In the genomic region with DNA sequence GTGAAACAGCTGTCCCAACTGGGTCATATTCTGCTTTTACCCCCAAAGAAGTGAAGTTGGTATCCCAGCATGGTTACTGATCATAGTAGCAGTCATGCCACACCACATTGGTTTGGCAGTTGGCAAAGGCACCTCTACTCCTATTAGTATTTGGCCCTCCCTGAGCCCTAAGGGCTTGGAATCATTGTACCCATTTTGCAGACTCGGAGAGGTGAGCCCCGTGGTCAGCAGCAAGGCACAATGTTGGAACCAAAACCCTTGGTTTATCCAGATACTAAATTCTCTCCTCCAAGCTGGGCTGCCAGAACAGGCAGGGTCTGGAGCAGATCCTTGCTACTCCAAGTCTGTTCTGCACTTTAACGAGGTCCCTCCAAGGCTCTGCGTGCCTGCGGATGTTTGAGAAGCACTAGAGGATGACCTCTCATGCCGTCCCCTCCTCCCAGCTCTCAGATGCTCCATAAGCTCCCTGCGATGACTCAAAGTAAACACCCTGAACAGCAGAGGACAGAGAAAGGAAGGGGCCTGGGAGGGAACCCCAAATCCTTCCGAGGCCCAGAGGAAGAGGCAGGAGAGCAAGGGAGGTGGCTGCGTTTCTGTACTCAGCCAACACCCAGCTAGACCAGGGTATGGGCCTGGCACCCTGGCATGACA, we compare ENCODE assay signal across 33 cellular contexts.
DNase-seq lines count a peak whose midpoint lies in the region; ATAC-seq, FAIRE-seq and TF ChIP-seq lines count a peak whose summit lies in the region.
"Had no signal": no experiment of that assay in that cellular context is flagged by ENCODE, and none has a peak within 500 bp of the region (broad histone marks: within the 10 kb centered on the region; RNA-seq: fewer than 3 reads in every experiment).

No MANE protein-coding gene starts in this region.

- BruUV-seq in K562 (replicated peaks; lab: Mats Ljungman, UMichigan) = no TSS peak

- no peak overlapping the region for H3K9ac ChIP-seq in BLaER1
- H3K9ac ChIP-seq in K562 (ENCODE audit: insufficient read depth in 1 of 2, low read depth in 2 of 2, low read length in 2 of 2) = no peak overlapping the region
- H3K9ac ChIP-seq in mesendoderm (ENCODE audit: low read length) = no peak overlapping the region
- H3K9ac ChIP-seq: parathyroid adenoma had no signal

- FAIRE-seq in K562 (lab: Jason Lieb, UNC) = no peak
- FAIRE-seq: G401.6 had no signal

- TF ChIP-seq POLR2A in K562 (conservative IDR thresholded peaks at IDR 0.05) = no peak

- H3K4me3 ChIP-seq in BLaER1 (no peak overlapping the region), HEK293 (ENCODE audit: low read depth, low read length) (no peak overlapping the region), K562 (no peak overlapping the region), mesendoderm (ENCODE audit: low read length) (no peak overlapping the region)
- H3K4me3 ChIP-seq: breast epithelium, left ventricle myocardium inferior, Peyer's patch, SJCRH30 had no signal

- intact Hi-C loops in K562 (cut with micrococcal nuclease) = no loop called here

- CTCF ChIA-PET in HEK293 (lab: Yijun Ruan, JAX) = no interaction called here
- CTCF ChIA-PET in K562 (lab: Yijun Ruan, JAX; ENCODE audit: low intra/inter-chr PET ratio) = no interaction called here

- DNase-seq in K562 (ENCODE audit: extremely low read depth in 1 of 4, low spot score in 3 of 4) (no peak), mesendoderm (no peak), DMS 273 (lab: John Stamatoyannopoulos, UW; ENCODE audit: unreplicated experiment) (no peak)
- DNase-seq: activated CD4-positive, alpha-beta T cell treated with anti-CD3 and anti-CD28 coated beads, Interleukin-2, amount 10 ng/mL, durations not matched to agents 24 days and 14 days; activated CD8-positive, alpha-beta memory T cell treated with anti-CD3 and anti-CD28 coated beads for 24 hours; activated effector memory CD4-positive, alpha-beta T cell treated with Interleukin-2 at 50 U/mL for 16 hours; activated T-cell treated with anti-CD3 and anti-CD28 coated beads, Interleukin-2, amount 50 U/mL, for 1 hour; BE2C; CD8-positive, alpha-beta memory T cell; DMS153; effector CD4-positive, alpha-beta T cell; Karpas-422; left ventricle myocardium inferior; NCI-H1417 treated with DMSO at 0.1 percent for 48 hours; NCI-H2029 treated with DMSO at 0.1 percent for 48 hours; NCI-H226; NCI-H526 treated with DMSO at 0.1 percent for 48 hours; Peyer's patch; right cardiac atrium; stimulated activated naive CD8-positive, alpha-beta T cell treated with anti-CD3 and anti-CD28 coated beads, Interleukin-15, amount 100 ng/mL, for 72 hours; SW 1271; T-helper 9 cell had no signal

- TF ChIP-seq EP300 in K562 (IDR thresholded peaks at IDR 0.05; ENCODE audit: low read length) = no peak

- H3K4me2 ChIP-seq in BLaER1 (peak overlapping the region; percentile 91), K562 (ENCODE audit: insufficient read depth, low read length) (no peak overlapping the region), mesendoderm (ENCODE audit: low read length) (no peak overlapping the region)

- no peak overlapping the region for H2BK120ac ChIP-seq in mesendoderm (ENCODE audit: low read depth, low read length)

- H3K4me1 ChIP-seq in BLaER1 = peaks cover 71% of the 10 kb centered on the region
- no peaks in the 10 kb centered on the region for H3K4me1 ChIP-seq in HEK293 (ENCODE audit: control insufficient read depth, insufficient read depth, low read length)
- peaks cover 7 to 21% of the 10 kb centered on the region in 2 experiments; a peak in 4 of 5 replicates for H3K4me1 ChIP-seq in K562 (replicated peaks in 1 of 2; ENCODE audit: control insufficient read depth in 2 of 2, insufficient read depth in 2 of 2, low read length in 2 of 2)
- H3K4me1 ChIP-seq in mesendoderm (ENCODE audit: control insufficient read depth, low read depth, low read length) = peaks cover 17% of the 10 kb centered on the region
- H3K4me1 ChIP-seq: BE2C, breast epithelium, left ventricle myocardium inferior, parathyroid adenoma, Peyer's patch had no signal

- peaks cover 74% of the 10 kb centered on the region for H3K27me3 ChIP-seq in BLaER1
- H3K27me3 ChIP-seq in K562 (ENCODE audit: control insufficient read depth in 2 of 2, insufficient read depth in 2 of 2, low read length in 2 of 2) = peaks cover 55 to 91% of the 10 kb centered on the region in 2 experiments
- H3K27me3 ChIP-seq in mesendoderm (ENCODE audit: insufficient read depth, low read length, poor library complexity) = peaks cover 15% of the 10 kb centered on the region

- no peak overlapping the region for H3K18ac ChIP-seq in mesendoderm (ENCODE audit: low read length)

- 0% methylated on average over 9 of the region's 9 CpGs for whole genome bisulfite sequencing in K562 (ENCODE audit: insufficient coverage, low coverage, missing lambda C conversion rate)
- no CpG with 5 or more reads among the region's 9 CpGs for WGBS in mesendoderm (ENCODE audit: extremely low coverage, insufficient coverage, low lambda C conversion rate)

- H2AFZ ChIP-seq in K562 (ENCODE audit: low read depth, low read length) = no peak overlapping the region
- H2AFZ ChIP-seq: parathyroid adenoma had no signal

- no peak overlapping the region for H2AK5ac ChIP-seq in mesendoderm (ENCODE audit: low read length)

- no peak overlapping the region for H3K4ac ChIP-seq in mesendoderm (ENCODE audit: low read depth, low read length)

- H2BK5ac ChIP-seq in mesendoderm (ENCODE audit: low read length) = no peak overlapping the region

- POLR2A ChIA-PET in HEK293 (lab: Yijun Ruan, JAX) = no interaction called here
- POLR2A ChIA-PET in K562 (lab: Yijun Ruan, JAX) = interaction anchor here (0.6 to 1.3 kb wide), 3 partner anchors 12 to 100 kb away, joined by 3 to 7 read pairs (median 5); no protein-coding TSS in a partner anchor

- no peak overlapping the region for H4K8ac ChIP-seq in mesendoderm (ENCODE audit: low read depth, low read length)

- H3K27ac ChIP-seq in BLaER1 (no peak overlapping the region), HEK293 (ENCODE audit: extremely low read depth, low read depth, low read length) (no peak overlapping the region), K562 (ENCODE audit: extremely low read depth, low read depth, low read length) (no peak overlapping the region), mesendoderm (ENCODE audit: low read depth, low read length) (no peak overlapping the region)
- H3K27ac ChIP-seq: breast epithelium, HL-60, left ventricle myocardium inferior, parathyroid adenoma, Peyer's patch, SJCRH30 had no signal

- TF ChIP-seq CTCF in HEK293 (tag by site-specific recombination; IDR thresholded peaks at IDR 0.05) (no peak), K562 (IDR thresholded peaks at IDR 0.05 in 2 of 3, conservative IDR thresholded peaks at IDR 0.05 in 1 of 3; ENCODE audit: insufficient read depth in 2 of 3, low read depth in 1 of 3, low read length in 3 of 3) (no peak)

- ATAC-seq in K562 (no peak), HG02970 (IDR thresholded peaks at IDR 0.05; ENCODE audit: low FRiP score, unreplicated experiment) (no peak), HG02852 (IDR thresholded peaks at IDR 0.05; ENCODE audit: unreplicated experiment) (no peak), HG03342 (IDR thresholded peaks at IDR 0.05; ENCODE audit: unreplicated experiment) (no peak)
- ATAC-seq: activated naive CD4-positive, alpha-beta T cell treated with anti-CD3 and anti-CD28 coated beads, Interleukin-2, amount 50 U/mL, for 72 hours; right cardiac atrium had no signal

- no peaks in the 10 kb centered on the region for H3K9me1 ChIP-seq in K562 (ENCODE audit: control insufficient read depth, insufficient read depth, low read length)

- no peak overlapping the region for H2BK15ac ChIP-seq in mesendoderm (replicated peaks; ENCODE audit: low read depth)

- no peaks in the 10 kb centered on the region for H3K36me3 ChIP-seq in BLaER1
- H3K36me3 ChIP-seq in HEK293 (ENCODE audit: control insufficient read depth in 2 of 2, insufficient read depth in 1 of 2, low read length in 2 of 2) = no peaks in the 10 kb centered on the region
- H3K36me3 ChIP-seq in K562 (ENCODE audit: control insufficient read depth, insufficient read depth, low read length) = no peaks in the 10 kb centered on the region
- no peaks in the 10 kb centered on the region for H3K36me3 ChIP-seq in mesendoderm (ENCODE audit: control insufficient read depth, insufficient read depth, low read length)
- H3K36me3 ChIP-seq: BE2C, breast epithelium, left ventricle myocardium inferior, Peyer's patch, SJCRH30 had no signal

- no peak overlapping the region for H3K56ac ChIP-seq in mesendoderm (ENCODE audit: low read length)

- no peak overlapping the region for H4K5ac ChIP-seq in mesendoderm (ENCODE audit: low read length)

- H4K20me1 ChIP-seq in BLaER1 (peaks cover 57% of the 10 kb centered on the region), K562 (replicated peaks; ENCODE audit: control insufficient read depth, insufficient read depth, low read length) (peaks cover 10% of the 10 kb centered on the region)

- in situ Hi-C loops in K562 (cut with MboI) = no loop called here

- H3K9me3 ChIP-seq in BLaER1 (no peaks in the 10 kb centered on the region), HEK293 (ENCODE audit: control insufficient read depth, insufficient read depth, low read depth, low read length) (no peaks in the 10 kb centered on the region), K562 (replicated peaks; ENCODE audit: control insufficient read depth, insufficient read depth, low read depth, low read length) (no peaks in the 10 kb centered on the region)
- H3K9me3 ChIP-seq: BE2C, breast epithelium, left ventricle myocardium inferior, Peyer's patch, SJCRH30 had no signal

- H3K79me2 ChIP-seq in K562 (ENCODE audit: control insufficient read depth, insufficient read depth, low read length) (no peaks in the 10 kb centered on the region), mesendoderm (ENCODE audit: control insufficient read depth, insufficient read depth, low read length) (no peaks in the 10 kb centered on the region)
- H3K79me2 ChIP-seq: parathyroid adenoma had no signal

- peak overlapping the region; percentile 92 for H3K23ac ChIP-seq in mesendoderm (ENCODE audit: low read length)

- TF ChIP-seq RAD21 in K562 (CRISPR knock-in tag; conservative IDR thresholded peaks at IDR 0.05 in 1 of 2, IDR thresholded peaks at IDR 0.05 in 1 of 2) = no peak

- no peaks in the 10 kb centered on the region for H3K79me1 ChIP-seq in mesendoderm (ENCODE audit: low read length)

TF ChIP-seq in HEK293, 187 proteins besides CTCF, POLR2A, EP300 and RAD21:
- TF ChIP-seq ZNF19 (tag by site-specific recombination; IDR thresholded peaks at IDR 0.05; ENCODE audit: low read depth) = no peak
- no peak for TF ChIP-seq ZNF121 (tag by site-specific recombination; IDR thresholded peaks at IDR 0.05)
- 0 out of 2 replicates have a peak, but pooled peaks have one; percentile 26 for TF ChIP-seq ZNF600 (tag by site-specific recombination; IDR thresholded peaks at IDR 0.05)

TF ChIP-seq in K562, 482 proteins besides CTCF, POLR2A, EP300 and RAD21:
- TF ChIP-seq ARID1B (IDR thresholded peaks at IDR 0.05) (no peak), FOXA3 (CRISPR knock-in tag; conservative IDR thresholded peaks at IDR 0.05 in 1 of 2, IDR thresholded peaks at IDR 0.05 in 1 of 2) (peak in 1 of 2 experiments; percentile 80; a peak in 2 of 4 replicates), RBM25 (IDR thresholded peaks at IDR 0.05; ENCODE audit: low read depth, low read length, severe bottlenecking) (peak; percentile 68), MAFF (IDR thresholded peaks at IDR 0.05; ENCODE audit: low read length) (no peak)
